In the genomic region with DNA sequence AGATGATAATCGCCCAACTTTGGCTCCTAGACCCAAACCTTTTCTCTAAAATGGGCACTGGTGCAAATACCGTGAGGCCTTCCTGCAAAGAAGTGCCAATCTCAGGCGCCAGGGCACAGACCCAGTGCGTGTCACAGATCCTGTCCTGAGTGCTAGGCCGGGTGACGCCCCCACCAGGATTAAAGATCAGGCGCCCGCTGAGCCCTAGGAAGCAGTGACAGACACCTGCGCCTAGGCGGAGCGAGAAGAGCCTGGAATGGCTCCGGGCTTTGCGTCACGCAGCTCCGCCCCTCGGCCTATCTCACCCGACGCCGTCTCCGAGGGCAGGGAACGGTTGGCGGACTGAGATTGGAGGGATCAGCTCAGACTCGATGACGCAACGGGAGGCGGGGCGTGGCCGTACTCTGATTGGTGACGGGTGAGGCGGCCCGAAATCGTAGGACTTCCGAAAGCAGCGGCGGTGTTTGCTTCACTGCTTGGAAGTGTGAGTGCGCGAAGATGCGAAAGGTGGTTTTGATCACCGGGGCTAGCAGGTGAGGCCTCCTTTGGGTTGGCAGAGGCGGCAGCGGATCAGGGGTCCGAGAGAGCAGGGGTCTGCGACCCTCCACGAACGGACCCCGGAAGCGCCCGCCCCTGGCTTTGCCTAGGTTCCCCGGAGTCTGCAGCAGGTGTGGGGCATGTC, we compare ENCODE assay signal across 8 cellular contexts. TPM values are rescaled to one million over a fixed set of nuclear protein-coding genes. Genes with fewer than 3 reads are reported as not detected.
A peak's percentile ranks its signal among the peaks of the same experiment; 100 is the strongest.
DNase-seq lines count a peak whose midpoint lies in the region; ATAC-seq and TF ChIP-seq lines count a peak whose summit lies in the region.
"Not testable (repeated sequence)": the region's sequence is repeated elsewhere in the genome, so short reads cannot be mapped to it uniquely, and the experiment has no call there.

TSS of gene HSD17B7 (plus strand) at position 400 of the 682 bp plus-strand sequence. CDS start at position 499, 99 bp downstream.

- H3K4me1 Mint-ChIP-seq in T-helper 1 cell treated with Interleukin-12 subunit alpha and Interleukin-12 subunit beta and Interleukin-4 antibody, amounts not matched to agents 30 μg/mL and 1 μg/mL, for 36 hours (ENCODE audit: low read depth); type B pancreatic cell (ENCODE audit: unreplicated experiment): not testable (repeated sequence)

- H3K4me3 Mint-ChIP-seq in T-helper 1 cell treated with Interleukin-12 subunit alpha and Interleukin-12 subunit beta and Interleukin-4 antibody, amounts not matched to agents 30 μg/mL and 1 μg/mL, for 36 hours: peak within 1 kb of the TSS; percentile 86
- peak within 1 kb of the TSS; percentile 93 for H3K4me3 Mint-ChIP-seq in type B pancreatic cell

- H3K27ac Mint-ChIP-seq in T-helper 1 cell treated with Interleukin-12 subunit alpha and Interleukin-12 subunit beta and Interleukin-4 antibody, amounts not matched to agents 30 μg/mL and 1 μg/mL, for 36 hours: peak within 1 kb of the TSS; percentile 95
- peak within 1 kb of the TSS; percentile 91 for H3K27ac Mint-ChIP-seq in type B pancreatic cell

- H3K36me3 Mint-ChIP-seq in T-helper 1 cell treated with Interleukin-12 subunit alpha and Interleukin-12 subunit beta and Interleukin-4 antibody, amounts not matched to agents 30 μg/mL and 1 μg/mL, for 36 hours (ENCODE audit: low read depth); type B pancreatic cell: not testable (repeated sequence)

- not testable (repeated sequence) for H3K36me3 ChIP-seq in adrenal gland (replicated peaks in 1 of 2)
- peaks cover 0 to 17% (median 0%) of the 10 kb centered on the region in 9 donors for H3K36me3 ChIP-seq in heart right ventricle

- not testable (repeated sequence) for H3K9me3 Mint-ChIP-seq in T-helper 1 cell treated with Interleukin-12 subunit alpha and Interleukin-12 subunit beta and Interleukin-4 antibody, amounts not matched to agents 30 μg/mL and 1 μg/mL, for 36 hours; type B pancreatic cell

- H3K27me3 ChIP-seq in adrenal gland, heart right ventricle: not testable (repeated sequence)

- WGBS in adrenal gland, 4 donors: 1 to 8% (median 4%) methylated on average over 5 to 33 of the region's 49 CpGs
- 1% methylated on average over 30 to 32 of the region's 49 CpGs for WGBS in heart right ventricle, 2 donors

- not testable (repeated sequence) for H3K4me1 ChIP-seq in adrenal gland (replicated peaks in 1 of 2); heart right ventricle

- intact Hi-C loops in adrenal gland (cut with DNase I): not testable (repeated sequence)
- intact Hi-C loops in heart right ventricle (cut with DNase I) (loop anchor here in 1 of 10 donors (10.0 kb wide), 1 partner anchor 296 kb away; the partner anchor contains the start of gene UHMK1), posterior vena cava (cut with DNase I) (loop anchor here in 1 of 2 donors (10.0 kb wide), 1 partner anchor 176 kb away; no protein-coding TSS in a partner anchor)

- peak in 3 of 6 experiments; percentile 7 to 37 (median 31) for TF ChIP-seq CTCF in adrenal gland (IDR thresholded peaks at IDR 0.05)
- TF ChIP-seq CTCF in heart right ventricle (IDR thresholded peaks at IDR 0.05): peak in 4 of 9 donors; percentile 12 to 25 (median 19)
- TF ChIP-seq CTCF in type B pancreatic cell (conservative IDR thresholded peaks at IDR 0.05): peak; percentile 31

- DNase-seq in NCI-H146 treated with DMSO at 0.1 percent for 48 hours (lab: John Stamatoyannopoulos, UW; ENCODE audit: unreplicated experiment): peak; percentile 79
- DNase-seq in adrenal gland: peak; percentile 84 to 93 (median 89)
- DNase-seq in heart right ventricle: peak; percentile 76 to 77
- peak; percentile 89 for DNase-seq in posterior vena cava (ENCODE audit: low spot score)
- DNase-seq in type B pancreatic cell (ENCODE audit: extremely low spot score, unreplicated experiment): peak; percentile 76

- H3K9me3 ChIP-seq in adrenal gland (replicated peaks in 1 of 3); heart right ventricle: not testable (repeated sequence)

- H3K27ac ChIP-seq in adrenal gland (peak within 1 kb of the TSS; percentile 85 to 96 (median 87)), heart right ventricle (peak within 1 kb of the TSS; percentile 61 to 91 (median 84))

- TF ChIP-seq POLR2A in GM15510 (IDR thresholded peaks at IDR 0.05; ENCODE audit: borderline replicate concordance, extremely low read depth, insufficient read length): peak; percentile 54
- TF ChIP-seq POLR2A in adrenal gland (IDR thresholded peaks at IDR 0.05): peak; percentile 11 to 72

- not testable (repeated sequence) for H3K27me3 Mint-ChIP-seq in T-helper 1 cell treated with Interleukin-12 subunit alpha and Interleukin-12 subunit beta and Interleukin-4 antibody, amounts not matched to agents 30 μg/mL and 1 μg/mL, for 36 hours (ENCODE audit: low read depth); type B pancreatic cell

- peak within 1 kb of the TSS in 2 of 4 donors; percentile 26 to 55 for H3K4me3 ChIP-seq in adrenal gland
- peak within 1 kb of the TSS; percentile 25 to 62 (median 53) for H3K4me3 ChIP-seq in heart right ventricle

- ATAC-seq in HG02884 (IDR thresholded peaks at IDR 0.05; ENCODE audit: unreplicated experiment) (peak; percentile 100), heart right ventricle (peak; percentile 99 to 100 (median 100))

RNA-seq across cellular contexts. Expression of gene HSD17B7, which starts in this region (rescaled TPM):
- 10 to 100 TPM; 20.1 to 54.1 (median 35.5) TPM for total RNA-seq in adrenal gland
- 10 to 100 TPM; 17.7 to 66.0 (median 40.9) TPM for polyA plus RNA-seq in adrenal gland
- total RNA-seq in heart right ventricle: 1 to 10 TPM; 1.7 to 7.2 (median 3.2) TPM
- polyA plus RNA-seq in heart right ventricle: 10 to 100 TPM in 1 of 2 donors, 1 to 10 TPM in 1; 4.5 to 11.2 TPM
- 1 to 10 TPM; 4.0 to 5.5 TPM for total RNA-seq in posterior vena cava
- 21.7 and 24.7 TPM in 2 replicates for total RNA-seq in type B pancreatic cell (ENCODE audit: low replicate concordance)
